In genomic region chr2:77962943-77963342, GRCh38 we compare ENCODE assay signal across 19 cellular contexts.
DNase-seq lines count a peak whose midpoint lies in the region; ATAC-seq, FAIRE-seq and TF ChIP-seq lines count a peak whose summit lies in the region.
"Had no signal": no experiment of that assay in that cellular context is flagged by ENCODE, and none has a peak within 500 bp of the region (broad histone marks: within the 10 kb centered on the region; RNA-seq: fewer than 3 reads in every experiment).

No MANE protein-coding gene starts in this region.

- no peaks in the 10 kb centered on the region for H3K9me2 ChIP-seq in SK-N-SH

- no peaks in the 10 kb centered on the region for H3K79me2 ChIP-seq in SK-N-SH (ENCODE audit: insufficient read depth)
- no peaks in the 10 kb centered on the region for H3K79me2 ChIP-seq in smooth muscle cell (ENCODE audit: low read depth)

- TF ChIP-seq EP300 in SK-N-SH (IDR thresholded peaks at IDR 0.05; ENCODE audit: borderline replicate concordance in 1 of 2, low read depth in 1 of 2, low read length in 1 of 2): no peak; a peak in 1 of 4 replicates

- no peak overlapping the region for H3K27ac ChIP-seq in SK-N-SH (ENCODE audit: low read depth in 2 of 2, low read length in 1 of 2)
- no peak overlapping the region for H3K27ac ChIP-seq in smooth muscle cell (ENCODE audit: low read depth)
- H3K27ac ChIP-seq: BLaER1 treated with 17β-estradiol and CSF1 and Interleukin-3, amounts not matched to agents 10 nM and 100 nM; C4-2B had no signal

- no peaks in the 10 kb centered on the region for H4K20me1 ChIP-seq in SK-N-SH (ENCODE audit: insufficient read depth)
- H4K20me1 ChIP-seq in smooth muscle cell (ENCODE audit: low read depth): no peaks in the 10 kb centered on the region
- H4K20me1 ChIP-seq: BLaER1 treated with 17β-estradiol and CSF1 and Interleukin-3, amounts not matched to agents 10 nM and 100 nM had no signal

- no peak for TF ChIP-seq RAD21 in SK-N-SH (IDR thresholded peaks at IDR 0.05; ENCODE audit: low read length)

- H3K27me3 ChIP-seq in SK-N-SH (ENCODE audit: insufficient read depth): no peaks in the 10 kb centered on the region
- no peaks in the 10 kb centered on the region for H3K27me3 ChIP-seq in smooth muscle cell (ENCODE audit: low read depth)
- H3K27me3 ChIP-seq: BLaER1 treated with 17β-estradiol and CSF1 and Interleukin-3, amounts not matched to agents 10 nM and 100 nM had no signal

- no peak overlapping the region for H3K9ac ChIP-seq in SK-N-SH
- H3K9ac ChIP-seq in smooth muscle cell (ENCODE audit: low read depth): no peak overlapping the region
- H3K9ac ChIP-seq: BLaER1 treated with 17β-estradiol and CSF1 and Interleukin-3, amounts not matched to agents 10 nM and 100 nM had no signal

- POLR2A ChIA-PET in SK-N-SH (lab: Yijun Ruan, JAX): no interaction called here

- CTCF ChIA-PET in SK-N-SH (lab: Yijun Ruan, JAX): no interaction called here

- H2AFZ ChIP-seq in SK-N-SH (ENCODE audit: low read depth) (no peak overlapping the region), smooth muscle cell (ENCODE audit: low read depth) (peak overlapping the region; percentile 23)

- H3K4me3 ChIP-seq in SK-N-SH (ENCODE audit: low read depth in 2 of 2, low read length in 1 of 2): no peak overlapping the region
- no peak overlapping the region for H3K4me3 ChIP-seq in smooth muscle cell
- H3K4me3 ChIP-seq: BLaER1 treated with 17β-estradiol and CSF1 and Interleukin-3, amounts not matched to agents 10 nM and 100 nM had no signal

- H3K36me3 ChIP-seq in SK-N-SH (replicated peaks in 1 of 2; ENCODE audit: control insufficient read depth in 1 of 2, insufficient read depth in 2 of 2, low read length in 1 of 2) (no peaks in the 10 kb centered on the region), smooth muscle cell (ENCODE audit: low read depth) (no peaks in the 10 kb centered on the region)
- H3K36me3 ChIP-seq: BLaER1 treated with 17β-estradiol and CSF1 and Interleukin-3, amounts not matched to agents 10 nM and 100 nM had no signal

- no peaks in the 10 kb centered on the region for H3F3A ChIP-seq in SK-N-SH (replicated peaks; ENCODE audit: insufficient read depth)
- no peaks in the 10 kb centered on the region for H3F3A ChIP-seq in smooth muscle cell (ENCODE audit: low read depth)

- peak; percentile 94 for FAIRE-seq in endometrium (lab: Jason Lieb, UNC)
- FAIRE-seq: D721Med, GM12891, GM19239 had no signal

- H3K4me2 ChIP-seq in SK-N-SH (no peak overlapping the region), smooth muscle cell (peak overlapping the region; percentile 56)
- H3K4me2 ChIP-seq: BLaER1 treated with 17β-estradiol and CSF1 and Interleukin-3, amounts not matched to agents 10 nM and 100 nM had no signal

- H3K9me3 ChIP-seq in SK-N-SH: peaks cover 3% of the 10 kb centered on the region; the same call in 1 of the 2 replicates
- H3K9me3 ChIP-seq in smooth muscle cell (replicated peaks; ENCODE audit: low read depth): no peaks in the 10 kb centered on the region
- H3K9me3 ChIP-seq: BLaER1 treated with 17β-estradiol and CSF1 and Interleukin-3, amounts not matched to agents 10 nM and 100 nM; Caco-2 had no signal

- H3K4me1 ChIP-seq in SK-N-SH (ENCODE audit: control insufficient read depth in 1 of 2, insufficient read depth in 2 of 2, low read depth in 1 of 2, low read length in 1 of 2) (no peaks in the 10 kb centered on the region; a peak in 1 of 4 replicates), smooth muscle cell (ENCODE audit: low read depth) (no peaks in the 10 kb centered on the region)
- H3K4me1 ChIP-seq: BLaER1 treated with 17β-estradiol and CSF1 and Interleukin-3, amounts not matched to agents 10 nM and 100 nM; Caco-2 had no signal

- DNase-seq in SK-N-SH: peak; percentile 4
- no peak for DNase-seq in smooth muscle cell (lab: John Stamatoyannopoulos, UW; ENCODE audit: unreplicated experiment)
- no peak for DNase-seq in cortex of kidney (lab: John Stamatoyannopoulos, UW)
- DNase-seq in NCI-H226: no peak
- DNase-seq: 8988T; AML-193; Caco-2; Calu3; CD4-positive, alpha-beta T cell; CD8-positive, alpha-beta T cell; DMS79 treated with DMSO at 0.1 percent for 48 hours; GF-D8 had no signal

- no peak for ATAC-seq in GM21360 (IDR thresholded peaks at IDR 0.05; ENCODE audit: unreplicated experiment)
- ATAC-seq: CD8-positive, alpha-beta T cell had no signal

- TF ChIP-seq CTCF in SK-N-SH (IDR thresholded peaks at IDR 0.05) (no peak), smooth muscle cell (IDR thresholded peaks at IDR 0.05; ENCODE audit: borderline replicate concordance, insufficient read depth, poor library complexity, severe bottlenecking) (no peak)

TF ChIP-seq in SK-N-SH, 30 proteins besides CTCF, POLR2A, EP300 and RAD21:
- TF ChIP-seq RCOR1 (IDR thresholded peaks at IDR 0.05; ENCODE audit: low read length): no peak
- TF ChIP-seq NFIC (IDR thresholded peaks at IDR 0.05; ENCODE audit: borderline replicate concordance): no peak
- no peak for TF ChIP-seq NRF1 (IDR thresholded peaks at IDR 0.05; ENCODE audit: low read depth, low read length)
- no peak for TF ChIP-seq POLR2AphosphoS5 (IDR thresholded peaks at IDR 0.05; ENCODE audit: low read depth, low read length)
- TF ChIP-seq EZH2phosphoT487 (IDR thresholded peaks at IDR 0.05; ENCODE audit: borderline replicate concordance, low read depth): no peak
- TF ChIP-seq USF1 (IDR thresholded peaks at IDR 0.05; ENCODE audit: borderline replicate concordance, low read depth): no peak
- TF ChIP-seq RFX5 (IDR thresholded peaks at IDR 0.05; ENCODE audit: low read length): no peak
- TF ChIP-seq FOXJ3 (CRISPR knock-in tag; IDR thresholded peaks at IDR 0.05): no peak
- no peak for TF ChIP-seq MXI1 (IDR thresholded peaks at IDR 0.05; ENCODE audit: low read depth, low read length)
- TF ChIP-seq MEF2A (IDR thresholded peaks at IDR 0.05; ENCODE audit: borderline replicate concordance, low read depth): no peak
